In the genomic region with DNA sequence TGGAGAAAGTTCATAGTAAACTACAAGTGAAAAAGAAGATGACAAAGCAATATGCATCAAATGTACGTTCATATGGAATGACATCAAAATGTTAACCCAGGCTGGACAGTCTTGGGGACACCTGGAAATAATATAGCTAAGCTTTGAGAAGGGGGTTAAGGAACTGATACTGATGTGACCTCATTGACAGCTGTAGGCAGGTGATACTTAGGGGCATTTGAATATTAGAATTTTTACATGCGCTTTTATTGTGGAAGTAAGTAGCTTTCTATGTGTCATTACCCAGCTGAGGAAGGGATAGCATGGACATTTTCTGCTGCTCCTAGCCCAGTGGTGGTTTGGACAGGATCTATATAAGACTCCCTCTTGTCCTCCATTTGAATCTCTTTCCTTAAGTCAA, we compare ENCODE assay signal across 17 cellular contexts.
A peak's percentile ranks its signal among the peaks of the same experiment; 100 is the strongest.
DNase-seq lines count a peak whose midpoint lies in the region; ATAC-seq lines count a peak whose summit lies in the region.
"Had no signal": no experiment of that assay in that cellular context is flagged by ENCODE, and none has a peak within 500 bp of the region (broad histone marks: within the 10 kb centered on the region; RNA-seq: fewer than 3 reads in every experiment).

No MANE protein-coding gene starts in this region.

- peak; percentile 43 for ATAC-seq in GM18502 (IDR thresholded peaks at IDR 0.05; ENCODE audit: poor library complexity, unreplicated experiment)
- ATAC-seq in GM19468 (IDR thresholded peaks at IDR 0.05; ENCODE audit: extremely low read depth, unreplicated experiment), result peak; percentile 25
- ATAC-seq in HG02884 (IDR thresholded peaks at IDR 0.05; ENCODE audit: unreplicated experiment), result peak; percentile 35
- ATAC-seq in T-cell (replicated peaks in 1 of 4), result no peak
- ATAC-seq: gastroesophageal sphincter, K562, psoas muscle, Right ventricle myocardium inferior had no signal

- H3K9me3 Mint-ChIP-seq in T-cell, result no peaks in the 10 kb centered on the region
- H3K9me3 Mint-ChIP-seq: activated CD4-positive, alpha-beta memory T cell treated with anti-CD3 and anti-CD28 coated beads, Interleukin-2, amount 10 ng/mL, durations not matched to agents 7 days and 5 days; activated naive CD4-positive, alpha-beta T cell treated with anti-CD3 and anti-CD28 coated beads, Interleukin-2, amount 10 ng/mL, durations not matched to agents 7 days and 5 days had no signal

- no peak overlapping the region for H3K27ac Mint-ChIP-seq in T-cell
- H3K27ac Mint-ChIP-seq: activated CD4-positive, alpha-beta memory T cell treated with anti-CD3 and anti-CD28 coated beads, Interleukin-2, amount 10 ng/mL, durations not matched to agents 7 days and 5 days; activated naive CD4-positive, alpha-beta T cell treated with anti-CD3 and anti-CD28 coated beads, Interleukin-2, amount 10 ng/mL, durations not matched to agents 7 days and 5 days had no signal

- no peaks in the 10 kb centered on the region for H3K4me1 Mint-ChIP-seq in T-cell
- H3K4me1 Mint-ChIP-seq: activated CD4-positive, alpha-beta memory T cell treated with anti-CD3 and anti-CD28 coated beads, Interleukin-2, amount 10 ng/mL, durations not matched to agents 7 days and 5 days; activated naive CD4-positive, alpha-beta T cell treated with anti-CD3 and anti-CD28 coated beads, Interleukin-2, amount 10 ng/mL, durations not matched to agents 7 days and 5 days had no signal

- H3K4me3 Mint-ChIP-seq in T-cell, result no peak overlapping the region
- H3K4me3 Mint-ChIP-seq: activated CD4-positive, alpha-beta memory T cell treated with anti-CD3 and anti-CD28 coated beads, Interleukin-2, amount 10 ng/mL, durations not matched to agents 7 days and 5 days; activated naive CD4-positive, alpha-beta T cell treated with anti-CD3 and anti-CD28 coated beads, Interleukin-2, amount 10 ng/mL, durations not matched to agents 7 days and 5 days had no signal

- H3K36me3 Mint-ChIP-seq in T-cell, result no peaks in the 10 kb centered on the region
- H3K36me3 Mint-ChIP-seq: activated naive CD4-positive, alpha-beta T cell treated with anti-CD3 and anti-CD28 coated beads, Interleukin-2, amount 10 ng/mL, durations not matched to agents 7 days and 5 days had no signal

- CTCF ChIA-PET in T-cell (lab: Charles Lee), result interaction anchor here in 1 of 2 donors (0.6 to 1.4 kb wide), 2 partner anchors 35 to 48 kb away, joined by 3 to 7 read pairs; no protein-coding TSS in a partner anchor

- peaks cover 8 to 12% of the 10 kb centered on the region in 2 donors for H3K27me3 Mint-ChIP-seq in T-cell

- peak; percentile 7 for DNase-seq in NAMALWA (ENCODE audit: low spot score)
- DNase-seq in activated gamma-delta T cell (lab: John Stamatoyannopoulos, UW), result no peak
- DNase-seq in dermis blood vessel endothelial cell, result no peak
- DNase-seq in T-cell, result no peak
- DNase-seq in SIG-M5 (lab: John Stamatoyannopoulos, UW), result no peak
- DNase-seq: activated CD4-positive, alpha-beta memory T cell treated with anti-CD3 and anti-CD28 coated beads, Interleukin-2, amount 10 ng/mL, durations not matched to agents 7 days and 5 days; activated naive CD4-positive, alpha-beta T cell treated with anti-CD3 and anti-CD28 coated beads, Interleukin-2, amount 10 ng/mL, durations not matched to agents 7 days and 5 days; NCI-H1694; NCI-H774; psoas muscle; transverse colon had no signal

- POLR2A ChIA-PET in T-cell (lab: Charles Lee), result no interaction called here

Comparison
In these comparisons a context has a peak if more than half of its experiments do, and no peak if none do; other contexts are left out.
1. ATAC-seq: peak in GM18502 (single experiment), GM19468 (single experiment) and HG02884 (single experiment); none in T-cell (0 of 4).